In genomic region chr2:205792908-205793307, GRCh38 we compare ENCODE assay signal across 21 cellular contexts.
"Had no signal": no experiment of that assay in that cellular context is flagged by ENCODE, and none has a peak within 500 bp of the region (broad histone marks: within the 10 kb centered on the region; RNA-seq: fewer than 3 reads in every experiment).

No MANE protein-coding gene starts in this region.

- H3K4me1 Mint-ChIP-seq: activated CD4-positive, alpha-beta T cell treated with anti-CD3 and anti-CD28 coated beads for 36 hours; mesothelial cell of epicardium; stimulated activated effector memory CD8-positive, alpha-beta T cell treated with anti-CD3 and anti-CD28 coated beads, Interleukin-12 subunit alpha, Interleukin-12 subunit beta, amount 100 ng/mL, for 72 hours had no signal

- DNase-seq: activated CD4-positive, alpha-beta memory T cell treated with anti-CD3 and anti-CD28 coated beads for 36 hours; activated CD4-positive, alpha-beta T cell treated with anti-CD3 and anti-CD28 coated beads for 36 hours; activated gamma-delta T cell treated with Interleukin-2 at 50 U/mL for 16 hours; activated T-cell treated with anti-CD3 and anti-CD28 coated beads for 4 hours; adrenal gland; effector CD8-positive, alpha-beta T cell; glutamatergic neuron; hypothalamus; islet precursor cell; right cardiac atrium; stimulated activated CD4-positive, alpha-beta T cell treated with anti-CD3 and anti-CD28 coated beads, Interleukin-4, amount 100 ng/mL, for 1 hour had no signal

- ATAC-seq: activated CD4-positive, alpha-beta T cell treated with anti-CD3 and anti-CD28 coated beads for 36 hours; activated naive CD4-positive, alpha-beta T cell treated with anti-CD3 and anti-CD28 coated beads, Interleukin-2, amount 50 U/mL, for 72 hours; esophagus mucosa; right cardiac atrium; stimulated activated effector memory CD8-positive, alpha-beta T cell treated with anti-CD3 and anti-CD28 coated beads, Interleukin-12 subunit alpha, Interleukin-12 subunit beta, amount 100 ng/mL, for 72 hours; WTC11 had no signal

- H3K27me3 Mint-ChIP-seq: dendritic cell treated with granulocyte-macrophage colony-stimulating factor and Interleukin-4, amounts not matched to agents 40 ng/mL and 50 ng/mL, for 4 days had no signal

- H3K27me3 ChIP-seq: adrenal gland had no signal

- H3K9me3 ChIP-seq: adrenal gland, prostate gland had no signal

- H3K27ac Mint-ChIP-seq: activated CD4-positive, alpha-beta memory T cell treated with anti-CD3 and anti-CD28 coated beads for 36 hours; activated CD4-positive, alpha-beta T cell treated with anti-CD3 and anti-CD28 coated beads for 36 hours; activated naive CD4-positive, alpha-beta T cell treated with anti-CD3 and anti-CD28 coated beads, Interleukin-2, amount 50 U/mL, for 72 hours; activated T-helper 1 cell treated with anti-CD3 and anti-CD28 coated beads, Interleukin-12 subunit alpha, Interleukin-12 subunit beta, Interleukin-2, Interleukin-4 antibody, amounts not matched to agents 30 ng/mL and 10 ng/mL and 1 ng/mL, durations not matched to agents 14 hours and 24 hours and 36 hours; dendritic cell treated with granulocyte-macrophage colony-stimulating factor and Interleukin-4, amounts not matched to agents 40 ng/mL and 50 ng/mL, for 4 days; mesothelial cell of epicardium; stimulated activated effector memory CD8-positive, alpha-beta T cell treated with anti-CD3 and anti-CD28 coated beads, Interleukin-12 subunit alpha, Interleukin-12 subunit beta, amount 100 ng/mL, for 72 hours; T-helper 2 cell treated with Interferon-gamma antibody and Interleukin-4, amounts not matched to agents 5 μg/mL and 100 μg/mL, for 36 hours; WTC11 had no signal

- H3K4me3 Mint-ChIP-seq: activated CD4-positive, alpha-beta memory T cell treated with anti-CD3 and anti-CD28 coated beads for 36 hours; activated CD4-positive, alpha-beta T cell treated with anti-CD3 and anti-CD28 coated beads for 36 hours; activated T-helper 1 cell treated with anti-CD3 and anti-CD28 coated beads, Interleukin-12 subunit alpha, Interleukin-12 subunit beta, Interleukin-2, Interleukin-4 antibody, amounts not matched to agents 30 ng/mL and 10 ng/mL and 1 ng/mL, durations not matched to agents 14 hours and 24 hours and 36 hours; dendritic cell treated with granulocyte-macrophage colony-stimulating factor and Interleukin-4, amounts not matched to agents 40 ng/mL and 50 ng/mL, for 4 days; mesothelial cell of epicardium; stimulated activated effector memory CD8-positive, alpha-beta T cell treated with anti-CD3 and anti-CD28 coated beads, Interleukin-12 subunit alpha, Interleukin-12 subunit beta, amount 100 ng/mL, for 72 hours; T-helper 2 cell treated with Interferon-gamma antibody and Interleukin-4, amounts not matched to agents 5 μg/mL and 100 μg/mL, for 36 hours; WTC11 had no signal

- H3K4me3 ChIP-seq: adrenal gland, prostate gland, smooth muscle cell had no signal

- H3K36me3 Mint-ChIP-seq: activated CD4-positive, alpha-beta memory T cell treated with anti-CD3 and anti-CD28 coated beads for 36 hours; activated naive CD4-positive, alpha-beta T cell treated with anti-CD3 and anti-CD28 coated beads, Interleukin-2, amount 50 U/mL, for 72 hours; stimulated activated effector memory CD8-positive, alpha-beta T cell treated with anti-CD3 and anti-CD28 coated beads, Interleukin-12 subunit alpha, Interleukin-12 subunit beta, amount 100 ng/mL, for 72 hours had no signal

- H3K27ac ChIP-seq: adrenal gland, prostate gland had no signal

- H3K36me3 ChIP-seq: prostate gland had no signal

- H3K9me3 Mint-ChIP-seq: activated CD4-positive, alpha-beta memory T cell treated with anti-CD3 and anti-CD28 coated beads for 36 hours; activated naive CD4-positive, alpha-beta T cell treated with anti-CD3 and anti-CD28 coated beads, Interleukin-2, amount 50 U/mL, for 72 hours; activated T-helper 1 cell treated with anti-CD3 and anti-CD28 coated beads, Interleukin-12 subunit alpha, Interleukin-12 subunit beta, Interleukin-2, Interleukin-4 antibody, amounts not matched to agents 30 ng/mL and 10 ng/mL and 1 ng/mL, durations not matched to agents 14 hours and 24 hours and 36 hours; dendritic cell treated with granulocyte-macrophage colony-stimulating factor and Interleukin-4, amounts not matched to agents 40 ng/mL and 50 ng/mL, for 4 days; stimulated activated effector memory CD8-positive, alpha-beta T cell treated with anti-CD3 and anti-CD28 coated beads, Interleukin-12 subunit alpha, Interleukin-12 subunit beta, amount 100 ng/mL, for 72 hours; T-helper 2 cell treated with Interferon-gamma antibody and Interleukin-4, amounts not matched to agents 5 μg/mL and 100 μg/mL, for 36 hours had no signal

- H3K4me1 ChIP-seq: adrenal gland, prostate gland had no signal
